ENCODE assay signal across 1 cellular context in the genomic region with DNA sequence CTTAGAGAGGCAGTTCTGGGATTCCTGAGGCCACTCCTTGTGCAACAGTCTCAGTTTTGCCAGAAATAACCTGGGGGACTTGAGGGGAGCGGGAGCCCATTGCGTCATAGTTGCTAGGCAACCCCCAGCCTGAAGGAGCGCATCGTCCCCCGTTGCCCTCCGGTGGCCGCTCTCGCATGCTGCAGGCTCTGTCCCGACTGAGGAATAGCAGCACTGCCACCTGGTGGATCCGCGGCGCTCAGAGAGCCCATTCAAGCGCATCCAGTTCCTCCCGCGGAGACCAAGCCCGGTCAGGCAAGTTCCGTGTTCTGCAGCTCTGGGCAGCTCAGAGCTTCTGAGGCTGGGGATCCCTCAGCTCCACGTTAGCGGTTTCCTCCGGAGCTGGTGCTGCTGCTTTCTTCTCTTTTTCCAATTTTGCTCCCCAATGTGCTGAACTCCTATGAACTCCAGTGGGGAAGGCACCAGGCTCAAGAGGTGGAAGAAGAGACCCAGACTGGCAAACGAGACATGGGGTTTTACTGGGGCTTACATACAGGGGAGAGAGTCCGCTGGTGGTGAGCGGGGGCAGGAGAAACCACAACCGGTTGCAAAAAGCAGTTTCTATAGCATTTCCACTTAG.
TF ChIP-seq lines count a peak whose summit lies in the region.

No MANE protein-coding gene starts in this region.

TF ChIP-seq in neural cell, 6 proteins besides CTCF, POLR2A, EP300 and RAD21 (continued from another document):
- no peak for TF ChIP-seq REST (IDR thresholded peaks at IDR 0.05; ENCODE audit: borderline replicate concordance)
- peak; percentile 44 for TF ChIP-seq POLR2AphosphoS5 (IDR thresholded peaks at IDR 0.05)
- TF ChIP-seq MXI1 (conservative IDR thresholded peaks at IDR 0.05; ENCODE audit: poor library complexity, severe bottlenecking), result peak; percentile 50
